In the genomic region with DNA sequence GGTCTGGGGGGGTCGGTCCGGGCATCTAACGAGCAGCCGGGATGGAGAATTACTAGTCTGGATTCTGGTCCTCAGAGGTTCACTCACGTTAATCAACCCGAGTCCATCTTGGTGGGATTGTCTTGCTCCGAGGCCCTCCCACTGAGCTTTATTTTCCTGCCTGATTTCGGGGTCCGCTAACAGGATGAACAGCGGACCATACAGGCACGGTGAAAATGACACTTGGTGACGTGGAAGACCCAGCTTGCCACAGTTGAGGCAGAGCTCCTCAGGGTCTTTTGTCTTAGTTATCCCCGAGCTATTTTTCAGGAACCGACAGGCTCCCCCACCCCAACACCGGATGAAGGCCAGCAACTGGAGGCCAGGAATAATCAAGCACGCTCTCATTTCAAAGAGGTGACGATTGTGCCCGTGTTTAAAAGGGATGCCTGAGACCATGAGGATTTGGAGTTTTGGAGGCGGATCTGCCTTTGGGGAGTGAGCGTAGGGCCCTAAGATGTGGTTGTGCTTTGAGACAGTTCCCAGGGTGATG, we compare ENCODE assay signal across 9 cellular contexts. TPM values are rescaled to one million over a fixed set of nuclear protein-coding genes. Genes with fewer than 3 reads are reported as not detected.
DNase-seq lines count a peak whose midpoint lies in the region; ATAC-seq and TF ChIP-seq lines count a peak whose summit lies in the region.
"Had no signal": no experiment of that assay in that cellular context is flagged by ENCODE, and none has a peak within 500 bp of the region (broad histone marks: within the 10 kb centered on the region; RNA-seq: fewer than 3 reads in every experiment).

No MANE protein-coding gene starts in this region.

- H3K4me3 ChIP-seq in cardiac fibroblast (replicated peaks in 1 of 2; ENCODE audit: low read depth in 2 of 2, low read length in 2 of 2), result peak overlapping the region; percentile 38 to 47
- H3K4me3 ChIP-seq in stomach, result peak overlapping the region; percentile 50 to 57 (median 51)

- no peaks in the 10 kb centered on the region for H3K27me3 ChIP-seq in stomach

- intact Hi-C loops in stomach (cut with DNase I; ENCODE audit: low total_unique reads), result no loop called here

- H3K36me3 ChIP-seq in stomach, result no peaks in the 10 kb centered on the region

- peaks cover 0 to 6% (median 0%) of the 10 kb centered on the region in 4 donors for H3K9me3 ChIP-seq in stomach

- no peak for TF ChIP-seq CTCF in cardiac fibroblast (IDR thresholded peaks at IDR 0.05; ENCODE audit: low read depth, low read length)
- no peak for TF ChIP-seq CTCF in stomach (IDR thresholded peaks at IDR 0.05)

- no peak for TF ChIP-seq POLR2A in stomach (IDR thresholded peaks at IDR 0.05)

- peaks cover 0 to 18% (median 9%) of the 10 kb centered on the region in 4 donors for H3K4me1 ChIP-seq in stomach

- peak; percentile 22 for ATAC-seq in HG03159 (IDR thresholded peaks at IDR 0.05; ENCODE audit: unreplicated experiment)

- DNase-seq in G401 (ENCODE audit: low spot score) (peak; percentile 63), cardiac fibroblast (ENCODE audit: low read depth in 2 of 2) (peak in 1 of 2 donors; percentile 11), kidney tubule cell (ENCODE audit: low spot score) (peak; percentile 8), stomach (no peak), NCI-H345 treated with DMSO at 0.1 percent for 48 hours (lab: John Stamatoyannopoulos, UW; ENCODE audit: unreplicated experiment) (no peak), HK-2 (ENCODE audit: unreplicated experiment) (no peak)
- DNase-seq in activated CD4-positive, alpha-beta T cell treated with anti-CD3 and anti-CD28 coated beads, Interleukin-2, amount 50 U/mL, for 48 hours, result no peak

- TF ChIP-seq EP300 in stomach (IDR thresholded peaks at IDR 0.05), result no peak

- in situ Hi-C loops in G401 (cut with HindIII; ENCODE audit: low sequenced_read_pairs), result no loop called here

- WGBS in stomach, 5 donors, result 22 to 35% (median 28%) methylated on average over 18 to 20 of the region's 20 CpGs

- peak overlapping the region; percentile 65 to 86 (median 83) for H3K27ac ChIP-seq in stomach

RNA-seq across cellular contexts. Expression of a gene that starts 0.5 kb away (rescaled TPM):
- 0.03 TPM in 1 of 2 replicates, not detected in the other for total RNA-seq in G401 (2014; rRNA removed; shearing (Covaris generic))
- 1 to 10 TPM in 1 of 5 donors, not detected in 4; 1.8 TPM for total RNA-seq in stomach
- polyA plus RNA-seq in stomach, result not detected
- total RNA-seq: M059J had no signal

RNA-seq across cellular contexts. Expression of a gene that starts 45.2 kb away (rescaled TPM):
- total RNA-seq in G401 (2014; rRNA removed; shearing (Covaris generic)), result 77.6 and 116 TPM in 2 replicates
- 100 to 1,000 TPM in 1 of 5 donors, 10 to 100 TPM in 2, 1 to 10 TPM in 2; 8.0 to 115 (median 33.9) TPM for total RNA-seq in stomach
- 10 to 100 TPM; 14.7 to 20.1 (median 19.7) TPM for polyA plus RNA-seq in stomach

Comparison
In these comparisons a context has a peak if more than half of its experiments do, and no peak if none do; other contexts are left out.
1. DNase-seq: peak in G401 (single experiment) and kidney tubule cell (single experiment); none in stomach (single experiment), NCI-H345 treated with DMSO at 0.1 percent for 48 hours (single experiment), HK-2 (single experiment) and activated CD4-positive, alpha-beta T cell treated with anti-CD3 and anti-CD28 coated beads, Interleukin-2, amount 50 U/mL, for 48 hours (0 of 2).